ENCODE assay signal across 1 cellular context in the genomic region with DNA sequence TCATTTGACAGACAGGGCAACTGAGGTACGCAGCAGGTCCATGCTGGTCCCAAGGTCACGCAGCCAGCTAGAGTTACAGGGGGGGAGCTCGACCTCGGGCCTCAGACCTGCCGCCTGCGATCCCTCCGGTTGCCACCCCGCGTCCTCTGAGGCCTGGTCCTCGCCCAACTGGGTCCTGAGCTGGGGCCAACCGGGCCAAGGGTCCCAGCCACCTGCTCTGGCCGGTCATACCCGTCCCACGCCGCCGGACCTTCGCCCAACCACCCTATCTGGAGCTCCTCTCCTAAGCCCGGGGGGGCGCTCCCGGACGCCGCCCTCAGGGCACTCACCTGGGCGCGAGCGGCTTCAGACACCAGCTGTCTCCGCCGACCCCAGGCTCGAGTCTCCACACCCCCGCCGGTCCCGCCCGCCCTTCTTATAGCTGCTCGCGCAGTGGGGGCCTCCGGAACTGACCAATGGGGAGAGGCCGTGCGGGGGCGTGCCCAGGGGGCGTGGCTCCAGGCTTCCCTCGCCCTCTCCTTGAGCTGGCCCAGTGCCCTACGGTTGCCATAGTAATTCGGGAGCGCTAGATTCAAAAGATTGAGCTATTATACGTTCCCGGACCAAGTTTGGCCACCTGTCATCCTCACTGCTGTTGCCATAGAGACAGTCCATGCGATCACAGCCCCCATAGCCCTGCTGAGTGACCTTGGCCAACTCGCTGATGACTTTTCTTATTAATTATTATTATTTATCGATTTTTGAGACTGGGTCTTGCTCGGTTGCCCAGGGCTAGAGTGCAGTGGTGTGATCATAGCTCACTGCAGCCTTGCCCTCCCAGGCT.
TF ChIP-seq lines count a peak whose summit lies in the region.

Gene PLIN5 (minus strand): TSS at position 389 of the 823 bp plus-strand sequence. CDS start 1,150 bp downstream, outside the sequence.

TF ChIP-seq in K562, 482 proteins besides CTCF, POLR2A, EP300 and RAD21 (continued from another document and continues in another):
- TF ChIP-seq, protein P1, sequence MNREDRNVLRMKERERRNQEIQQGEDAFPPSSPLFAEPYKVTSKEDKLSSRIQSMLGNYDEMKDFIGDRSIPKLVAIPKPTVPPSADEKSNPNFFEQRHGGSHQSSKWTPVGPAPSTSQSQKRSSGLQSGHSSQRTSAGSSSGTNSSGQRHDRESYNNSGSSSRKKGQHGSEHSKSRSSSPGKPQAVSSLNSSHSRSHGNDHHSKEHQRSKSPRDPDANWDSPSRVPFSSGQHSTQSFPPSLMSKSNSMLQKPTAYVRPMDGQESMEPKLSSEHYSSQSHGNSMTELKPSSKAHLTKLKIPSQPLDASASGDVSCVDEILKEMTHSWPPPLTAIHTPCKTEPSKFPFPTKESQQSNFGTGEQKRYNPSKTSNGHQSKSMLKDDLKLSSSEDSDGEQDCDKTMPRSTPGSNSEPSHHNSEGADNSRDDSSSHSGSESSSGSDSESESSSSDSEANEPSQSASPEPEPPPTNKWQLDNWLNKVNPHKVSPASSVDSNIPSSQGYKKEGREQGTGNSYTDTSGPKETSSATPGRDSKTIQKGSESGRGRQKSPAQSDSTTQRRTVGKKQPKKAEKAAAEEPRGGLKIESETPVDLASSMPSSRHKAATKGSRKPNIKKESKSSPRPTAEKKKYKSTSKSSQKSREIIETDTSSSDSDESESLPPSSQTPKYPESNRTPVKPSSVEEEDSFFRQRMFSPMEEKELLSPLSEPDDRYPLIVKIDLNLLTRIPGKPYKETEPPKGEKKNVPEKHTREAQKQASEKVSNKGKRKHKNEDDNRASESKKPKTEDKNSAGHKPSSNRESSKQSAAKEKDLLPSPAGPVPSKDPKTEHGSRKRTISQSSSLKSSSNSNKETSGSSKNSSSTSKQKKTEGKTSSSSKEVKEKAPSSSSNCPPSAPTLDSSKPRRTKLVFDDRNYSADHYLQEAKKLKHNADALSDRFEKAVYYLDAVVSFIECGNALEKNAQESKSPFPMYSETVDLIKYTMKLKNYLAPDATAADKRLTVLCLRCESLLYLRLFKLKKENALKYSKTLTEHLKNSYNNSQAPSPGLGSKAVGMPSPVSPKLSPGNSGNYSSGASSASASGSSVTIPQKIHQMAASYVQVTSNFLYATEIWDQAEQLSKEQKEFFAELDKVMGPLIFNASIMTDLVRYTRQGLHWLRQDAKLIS (CRISPR knock-in tag; IDR thresholded peaks at IDR 0.05), result no peak
- TF ChIP-seq PREB (CRISPR knock-in tag; IDR thresholded peaks at IDR 0.05), result no peak
- TF ChIP-seq POLR2H (tag; IDR thresholded peaks at IDR 0.05; ENCODE audit: low read depth), result no peak
- TF ChIP-seq HDGF (IDR thresholded peaks at IDR 0.05), result no peak
- TF ChIP-seq EP400 (IDR thresholded peaks at IDR 0.05), result no peak
- TF ChIP-seq GABPB2 (CRISPR knock-in tag; conservative IDR thresholded peaks at IDR 0.05), result no peak
- TF ChIP-seq NFXL1 (CRISPR knock-in tag; IDR thresholded peaks at IDR 0.05), result no peak
- no peak for TF ChIP-seq CBX5 (IDR thresholded peaks at IDR 0.05; ENCODE audit: borderline replicate concordance, low read depth)
- no peak for TF ChIP-seq E2F3 (CRISPR knock-in tag; IDR thresholded peaks at IDR 0.05)
- TF ChIP-seq RHOXF2B (CRISPR knock-in tag; conservative IDR thresholded peaks at IDR 0.05), result no peak
- no peak for TF ChIP-seq ZNF217 (CRISPR knock-in tag; IDR thresholded peaks at IDR 0.05)
- peak; percentile 40; the same call in 1 of the 2 replicates for TF ChIP-seq CXXC5 (CRISPR knock-in tag; IDR thresholded peaks at IDR 0.05)
- no peak for TF ChIP-seq ZNF253 (CRISPR knock-in tag; conservative IDR thresholded peaks at IDR 0.05)
- no peak for TF ChIP-seq ZNF644 (tag; IDR thresholded peaks at IDR 0.05; ENCODE audit: low read depth)
- TF ChIP-seq ZBTB33 (CRISPR knock-in tag; IDR thresholded peaks at IDR 0.05), result 0 out of 2 replicates have a peak, but pooled peaks have one; percentile 31
- peak; percentile 50 to 73; a peak in 3 of 4 replicates for TF ChIP-seq MNT (conservative IDR thresholded peaks at IDR 0.05)
- TF ChIP-seq NR4A1 (CRISPR knock-in tag; IDR thresholded peaks at IDR 0.05), result no peak
- TF ChIP-seq NR4A1 (tag; IDR thresholded peaks at IDR 0.05), result no peak
- TF ChIP-seq PTBP1 (IDR thresholded peaks at IDR 0.05; ENCODE audit: low read depth, low read length), result no peak
- TF ChIP-seq MEF2A (IDR thresholded peaks at IDR 0.05; ENCODE audit: control insufficient read depth, low read depth, low read length), result no peak
- no peak for TF ChIP-seq ZZZ3 (IDR thresholded peaks at IDR 0.05)
- TF ChIP-seq JUND (IDR thresholded peaks at IDR 0.05; ENCODE audit: borderline replicate concordance, low read depth, low read length), result no peak
- no peak for TF ChIP-seq JUND (tag; IDR thresholded peaks at IDR 0.05; ENCODE audit: borderline replicate concordance, low read depth, low read length)
- TF ChIP-seq, protein P2, sequence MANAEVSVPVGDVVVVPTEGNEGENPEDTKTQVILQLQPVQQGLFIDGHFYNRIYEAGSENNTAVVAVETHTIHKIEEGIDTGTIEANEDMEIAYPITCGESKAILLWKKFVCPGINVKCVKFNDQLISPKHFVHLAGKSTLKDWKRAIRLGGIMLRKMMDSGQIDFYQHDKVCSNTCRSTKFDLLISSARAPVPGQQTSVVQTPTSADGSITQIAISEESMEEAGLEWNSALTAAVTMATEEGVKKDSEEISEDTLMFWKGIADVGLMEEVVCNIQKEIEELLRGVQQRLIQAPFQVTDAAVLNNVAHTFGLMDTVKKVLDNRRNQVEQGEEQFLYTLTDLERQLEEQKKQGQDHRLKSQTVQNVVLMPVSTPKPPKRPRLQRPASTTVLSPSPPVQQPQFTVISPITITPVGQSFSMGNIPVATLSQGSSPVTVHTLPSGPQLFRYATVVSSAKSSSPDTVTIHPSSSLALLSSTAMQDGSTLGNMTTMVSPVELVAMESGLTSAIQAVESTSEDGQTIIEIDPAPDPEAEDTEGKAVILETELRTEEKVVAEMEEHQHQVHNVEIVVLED (CRISPR knock-in tag; IDR thresholded peaks at IDR 0.05), result no peak
- TF ChIP-seq ZNF75A (CRISPR knock-in tag; IDR thresholded peaks at IDR 0.05), result no peak
- TF ChIP-seq VEZF1 (CRISPR knock-in tag; IDR thresholded peaks at IDR 0.05), result peak; percentile 82
- TF ChIP-seq ZNF398 (CRISPR knock-in tag; IDR thresholded peaks at IDR 0.05), result no peak
- no peak for TF ChIP-seq PURB (CRISPR knock-in tag; IDR thresholded peaks at IDR 0.05; ENCODE audit: low read depth)
- TF ChIP-seq, protein P3, sequence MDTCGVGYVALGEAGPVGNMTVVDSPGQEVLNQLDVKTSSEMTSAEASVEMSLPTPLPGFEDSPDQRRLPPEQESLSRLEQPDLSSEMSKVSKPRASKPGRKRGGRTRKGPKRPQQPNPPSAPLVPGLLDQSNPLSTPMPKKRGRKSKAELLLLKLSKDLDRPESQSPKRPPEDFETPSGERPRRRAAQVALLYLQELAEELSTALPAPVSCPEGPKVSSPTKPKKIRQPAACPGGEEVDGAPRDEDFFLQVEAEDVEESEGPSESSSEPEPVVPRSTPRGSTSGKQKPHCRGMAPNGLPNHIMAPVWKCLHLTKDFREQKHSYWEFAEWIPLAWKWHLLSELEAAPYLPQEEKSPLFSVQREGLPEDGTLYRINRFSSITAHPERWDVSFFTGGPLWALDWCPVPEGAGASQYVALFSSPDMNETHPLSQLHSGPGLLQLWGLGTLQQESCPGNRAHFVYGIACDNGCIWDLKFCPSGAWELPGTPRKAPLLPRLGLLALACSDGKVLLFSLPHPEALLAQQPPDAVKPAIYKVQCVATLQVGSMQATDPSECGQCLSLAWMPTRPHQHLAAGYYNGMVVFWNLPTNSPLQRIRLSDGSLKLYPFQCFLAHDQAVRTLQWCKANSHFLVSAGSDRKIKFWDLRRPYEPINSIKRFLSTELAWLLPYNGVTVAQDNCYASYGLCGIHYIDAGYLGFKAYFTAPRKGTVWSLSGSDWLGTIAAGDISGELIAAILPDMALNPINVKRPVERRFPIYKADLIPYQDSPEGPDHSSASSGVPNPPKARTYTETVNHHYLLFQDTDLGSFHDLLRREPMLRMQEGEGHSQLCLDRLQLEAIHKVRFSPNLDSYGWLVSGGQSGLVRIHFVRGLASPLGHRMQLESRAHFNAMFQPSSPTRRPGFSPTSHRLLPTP (IDR thresholded peaks at IDR 0.05; ENCODE audit: borderline replicate concordance, extremely low read depth, insufficient read length), result no peak
- TF ChIP-seq PHF20 (IDR thresholded peaks at IDR 0.05; ENCODE audit: partially characterized antibody), result no peak
- TF ChIP-seq ZNF444 (CRISPR knock-in tag; IDR thresholded peaks at IDR 0.05), result no peak
- TF ChIP-seq BHLHE40 (IDR thresholded peaks at IDR 0.05; ENCODE audit: low read length), result no peak
- no peak for TF ChIP-seq TAF15 (IDR thresholded peaks at IDR 0.05; ENCODE audit: low read depth, low read length)
- no peak for TF ChIP-seq THAP12 (CRISPR knock-in tag; IDR thresholded peaks at IDR 0.05)
- TF ChIP-seq ZNF197 (CRISPR knock-in tag; IDR thresholded peaks at IDR 0.05; ENCODE audit: low read depth), result no peak
